Comparison of ENCODE assay signal across 18 cellular contexts in genomic region chr22:47014946-47015345, GRCh38.
DNase-seq lines count a peak whose midpoint lies in the region; ATAC-seq, FAIRE-seq and TF ChIP-seq lines count a peak whose summit lies in the region.
"Had no signal": no experiment of that assay in that cellular context is flagged by ENCODE, and none has a peak within 500 bp of the region (broad histone marks: within the 10 kb centered on the region; RNA-seq: fewer than 3 reads in every experiment).

No MANE protein-coding gene starts in this region.

- TF ChIP-seq POLR2A in sigmoid colon (IDR thresholded peaks at IDR 0.05) = no peak

- TF ChIP-seq CTCF in sigmoid colon (IDR thresholded peaks at IDR 0.05) (no peak), mesothelial cell of epicardium (IDR thresholded peaks at IDR 0.05; ENCODE audit: unreplicated experiment) (no peak)

- ATAC-seq in HG03432 (IDR thresholded peaks at IDR 0.05; ENCODE audit: unreplicated experiment) = no peak
- ATAC-seq: GM23338 had no signal

- peak; percentile 51 for DNase-seq in activated effector memory CD4-positive, alpha-beta T cell treated with anti-CD3 and anti-CD28 coated beads, Interleukin-2, amount 50 U/mL, for 16 hours
- DNase-seq in activated effector memory CD4-positive, alpha-beta T cell treated with Interleukin-2 at 50 U/mL for 16 hours = no peak
- peak; percentile 76 for DNase-seq in mesenteric fat pad (ENCODE audit: low spot score)
- peak; percentile 55 for DNase-seq in sigmoid colon
- no peak for DNase-seq in urothelium cell line (ENCODE audit: low spot score)
- DNase-seq in mesothelial cell of epicardium (ENCODE audit: low spot score in 2 of 2, unreplicated experiment in 2 of 2) = no peak
- DNase-seq: 8988T; CD4-positive, alpha-beta memory T cell; DMS153; DMS79; GF-D8; HCEC 1CT had no signal

- no peak for TF ChIP-seq EP300 in sigmoid colon (IDR thresholded peaks at IDR 0.05)

- no peaks in the 10 kb centered on the region for H3K4me1 Mint-ChIP-seq in mesothelial cell of epicardium
- H3K4me1 Mint-ChIP-seq: CD14-positive monocyte had no signal

- peaks cover 1% of the 10 kb centered on the region for H3K9me3 Mint-ChIP-seq in mesothelial cell of epicardium

- no peaks in the 10 kb centered on the region for H3K27me3 ChIP-seq in sigmoid colon
- H3K27me3 ChIP-seq: BLaER1 had no signal

- H3K4me3 Mint-ChIP-seq in mesothelial cell of epicardium = no peak overlapping the region
- H3K4me3 Mint-ChIP-seq: CD14-positive monocyte; CD4-positive, alpha-beta memory T cell; GM23338 had no signal

- intact Hi-C loops in sigmoid colon (cut with DNase I) = no loop called here

- peak; percentile 37 for FAIRE-seq in urothelium cell line (lab: Jason Lieb, UNC)
- FAIRE-seq: H54 had no signal

- H3K4me3 ChIP-seq in sigmoid colon = no peak overlapping the region
- H3K4me3 ChIP-seq: BLaER1, GM23338 had no signal

- WGBS in sigmoid colon, 2 donors = 88 to 94% methylated on average over 14 of the region's 14 CpGs

- no peaks in the 10 kb centered on the region for H3K9me3 ChIP-seq in sigmoid colon

- H3K27me3 Mint-ChIP-seq in mesothelial cell of epicardium (ENCODE audit: low read depth) = no peaks in the 10 kb centered on the region
- H3K27me3 Mint-ChIP-seq: CD4-positive, alpha-beta memory T cell had no signal

- H3K27ac Mint-ChIP-seq in mesothelial cell of epicardium = no peak overlapping the region
- H3K27ac Mint-ChIP-seq: CD14-positive monocyte, GM23338 had no signal

- H3K4me1 ChIP-seq in sigmoid colon = peaks cover 0 to 8% (median 2%) of the 10 kb centered on the region in 4 donors

- H3K36me3 Mint-ChIP-seq in mesothelial cell of epicardium = peaks cover 6% of the 10 kb centered on the region

- H3K27ac ChIP-seq in sigmoid colon = no peak overlapping the region
- H3K27ac ChIP-seq: BLaER1, HL-60 had no signal

- no peaks in the 10 kb centered on the region for H3K36me3 ChIP-seq in sigmoid colon

Comparison
In these comparisons a context has a peak if more than half of its experiments do, and no peak if none do; other contexts are left out.
1. DNase-seq: peak in activated effector memory CD4-positive, alpha-beta T cell treated with anti-CD3 and anti-CD28 coated beads, Interleukin-2, amount 50 U/mL, for 16 hours (single experiment), mesenteric fat pad (single experiment) and sigmoid colon (single experiment); none in activated effector memory CD4-positive, alpha-beta T cell treated with Interleukin-2 at 50 U/mL for 16 hours (single experiment), urothelium cell line (single experiment) and mesothelial cell of epicardium (0 of 2).